Comparison of ENCODE assay signal across 1 cellular context in genomic region chr20:47708140-47708807, GRCh38.
TF ChIP-seq lines count a peak whose summit lies in the region.

No MANE protein-coding gene starts in this region.

TF ChIP-seq in GM12878, 131 proteins besides CTCF, POLR2A, EP300 and RAD21 (continued from another document):
- TF ChIP-seq NFIC (IDR thresholded peaks at IDR 0.05; ENCODE audit: low read depth, low read length) (peak; percentile 83), MEF2B (IDR thresholded peaks at IDR 0.05; ENCODE audit: partially characterized antibody, poor library complexity, severe bottlenecking) (peak; percentile 36), EGR1 (IDR thresholded peaks at IDR 0.05; ENCODE audit: borderline replicate concordance in 1 of 2, low read depth in 2 of 2, low read length in 2 of 2) (peak in 1 of 2 experiments; percentile 18; a peak in 1 of 3 replicates), IKZF2 (IDR thresholded peaks at IDR 0.05) (peak; percentile 91 to 92), HDAC2 (IDR thresholded peaks at IDR 0.05) (no peak), CHD1 (IDR thresholded peaks at IDR 0.05; ENCODE audit: low read depth, low read length) (no peak), SPI1 (IDR thresholded peaks at IDR 0.05; ENCODE audit: borderline replicate concordance, insufficient read depth, low read depth, low read length) (peak; percentile 96), DPF2 (IDR thresholded peaks at IDR 0.05) (peak; percentile 95), EED (IDR thresholded peaks at IDR 0.05; ENCODE audit: low read depth) (peak; percentile 86), KLF5 (IDR thresholded peaks at IDR 0.05; ENCODE audit: partially characterized antibody) (no peak), IKZF1 (conservative IDR thresholded peaks at IDR 0.05) (peak; percentile 95), PAX5 (IDR thresholded peaks at IDR 0.05; ENCODE audit: borderline replicate concordance, low read depth, low read length) (peak; percentile 54; the same call in 1 of the 2 replicates), MLLT1 (IDR thresholded peaks at IDR 0.05) (0 out of 2 replicates have a peak, but pooled peaks have one; percentile 39), SKIL (IDR thresholded peaks at IDR 0.05; ENCODE audit: low read depth, poor library complexity, severe bottlenecking) (peak; percentile 35), POU2F2 (IDR thresholded peaks at IDR 0.05; ENCODE audit: borderline replicate concordance, low read depth, low read length) (0 out of 3 replicates have a peak, but pooled peaks have one; percentile 37), ZNF217 (IDR thresholded peaks at IDR 0.05) (0 out of 2 replicates have a peak, but pooled peaks have one; percentile 24), ZNF687 (IDR thresholded peaks at IDR 0.05) (peak; percentile 39; the same call in 1 of the 2 replicates), JUNB (IDR thresholded peaks at IDR 0.05) (peak; percentile 60), MXI1 (IDR thresholded peaks at IDR 0.05; ENCODE audit: low read depth, low read length) (no peak), CREM (IDR thresholded peaks at IDR 0.05; ENCODE audit: low read depth) (peak; percentile 54; the same call in 1 of the 2 replicates), GATAD2B (conservative IDR thresholded peaks at IDR 0.05; ENCODE audit: low read depth) (peak; percentile 77; the same call in 1 of the 2 replicates), ZBED1 (IDR thresholded peaks at IDR 0.05; ENCODE audit: borderline replicate concordance) (no peak), IRF4 (IDR thresholded peaks at IDR 0.05; ENCODE audit: low read depth, low read length) (peak; percentile 87; the same call in 1 of the 2 replicates), ZBTB11 (CRISPR knock-in tag; IDR thresholded peaks at IDR 0.05) (no peak), BHLHE40 (IDR thresholded peaks at IDR 0.05; ENCODE audit: borderline replicate concordance in 1 of 2, low read depth in 2 of 2, low read length in 1 of 2) (peak; percentile 24 to 39; a peak in 1 of 4 replicates), CREB1 (IDR thresholded peaks at IDR 0.05; ENCODE audit: low read depth) (0 out of 2 replicates have a peak, but pooled peaks have one; percentile 36), BACH1 (IDR thresholded peaks at IDR 0.05; ENCODE audit: borderline replicate concordance) (peak; percentile 37; the same call in 1 of the 2 replicates), BCL11A (IDR thresholded peaks at IDR 0.05; ENCODE audit: low read depth, low read length) (peak; percentile 87)
